In the genomic region with DNA sequence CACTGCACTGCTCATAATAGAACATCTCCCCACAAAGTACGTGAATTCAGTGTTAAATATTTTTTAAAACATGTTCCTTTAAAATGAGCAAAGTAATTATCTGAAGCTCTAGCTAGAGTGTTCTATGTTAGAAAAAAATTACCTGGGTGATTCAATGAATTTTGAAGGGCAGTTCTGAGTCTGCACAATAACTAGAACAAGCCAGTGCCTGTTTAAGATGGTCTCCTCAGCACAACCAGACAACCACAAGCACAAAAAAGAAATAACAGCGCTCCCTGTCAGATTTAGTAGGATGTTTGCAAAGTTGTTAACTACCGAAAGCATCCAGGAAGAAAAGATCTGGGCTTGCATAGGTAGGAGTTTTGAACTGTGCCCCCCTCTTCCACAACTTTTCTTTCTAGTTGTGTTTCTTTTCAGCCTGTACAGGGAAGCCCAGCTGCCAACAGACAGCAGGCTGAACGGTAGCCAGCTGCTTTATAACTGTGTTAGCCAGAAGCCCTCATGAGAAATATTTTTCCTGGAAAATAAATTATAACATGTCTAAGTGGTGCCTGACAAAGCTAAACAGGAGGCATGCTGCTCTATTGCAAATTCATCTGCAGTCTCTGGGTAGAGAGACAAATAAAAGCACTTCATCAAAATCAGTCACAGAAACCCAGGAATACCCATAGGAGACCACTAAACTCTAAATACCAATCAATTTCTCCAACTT, we compare ENCODE assay signal across 26 cellular contexts.
DNase-seq lines count a peak whose midpoint lies in the region; ATAC-seq and TF ChIP-seq lines count a peak whose summit lies in the region.
"Had no signal": no experiment of that assay in that cellular context is flagged by ENCODE, and none has a peak within 500 bp of the region (broad histone marks: within the 10 kb centered on the region; RNA-seq: fewer than 3 reads in every experiment).

No MANE protein-coding gene starts in this region.

- no peak for TF ChIP-seq POLR2A in right lobe of liver (IDR thresholded peaks at IDR 0.05)

- H3K27me3 ChIP-seq in neuronal stem cell (ENCODE audit: control insufficient read depth in 3 of 3, insufficient read depth in 3 of 3, low read depth in 1 of 3, low read length in 3 of 3) (no peaks in the 10 kb centered on the region), right lobe of liver (no peaks in the 10 kb centered on the region)
- H3K27me3 ChIP-seq: brain microvascular endothelial cell, heart left ventricle, testis had no signal

- H2BK15ac ChIP-seq in neuronal stem cell (ENCODE audit: low read length), result no peak overlapping the region

- H3K79me1 ChIP-seq in neuronal stem cell (ENCODE audit: low read depth, low read length), result no peaks in the 10 kb centered on the region

- DNase-seq in NCI-H1417 (lab: John Stamatoyannopoulos, UW), result peak in 2 of 3 experiments; percentile 15 to 34
- no peak for DNase-seq in NCI-H1417 treated with DMSO at 0.1 percent for 48 hours (lab: John Stamatoyannopoulos, UW)
- DNase-seq in fibroblast of the aortic adventitia (ENCODE audit: low read depth), result peak; percentile 9
- DNase-seq in neuronal stem cell (ENCODE audit: low spot score), result no peak
- no peak for DNase-seq in GM19238 (ENCODE audit: insufficient read length, low spot score)
- no peak for DNase-seq in right lobe of liver
- DNase-seq: activated CD8-positive, alpha-beta T cell treated with anti-CD3 and anti-CD28 coated beads, Interleukin-2, amount 10 ng/mL, durations not matched to agents 7 days and 5 days; activated naive CD4-positive, alpha-beta T cell treated with anti-CD3 and anti-CD28 coated beads, Interleukin-2, amount 50 U/mL, for 16 hours; amniotic stem cell; brain microvascular endothelial cell; COR-L47; heart left ventricle; HFFc6; kidney; lower lobe of right lung; nephron progenitor cell; NK-92 treated with Interleukin-12 subunit alpha and Interleukin-12 subunit beta, amount 100 ng/mL, for 24 hours; PC-3; SHP77; stimulated activated CD4-positive, alpha-beta T cell treated with anti-CD3 and anti-CD28 coated beads, Interleukin-1b, Interleukin-23, amount 100 ng/mL, for 48 hours; testis had no signal

- H3K4me3 ChIP-seq in fibroblast of the aortic adventitia (ENCODE audit: low read depth, low read length), result no peak overlapping the region
- no peak overlapping the region for H3K4me3 ChIP-seq in neuronal stem cell (ENCODE audit: low read length in 2 of 2)
- H3K4me3 ChIP-seq in right lobe of liver, result no peak overlapping the region
- H3K4me3 ChIP-seq: heart left ventricle, lower lobe of right lung, testis had no signal

- WGBS in neuronal stem cell (ENCODE audit: extremely low coverage in 2 of 2, insufficient read length in 2 of 2, insufficient replicate concordance in 1 of 2), 2 donors, result no CpG with 5 or more reads among the region's 4 CpGs
- 38% methylated on average over 4 of the region's 4 CpGs for WGBS in right lobe of liver (ENCODE audit: insufficient coverage, low coverage, low lambda C conversion rate, missing lambda C conversion rate)

- intact Hi-C loops in right lobe of liver (cut with DNase I), result no loop called here

- TF ChIP-seq CTCF in fibroblast of the aortic adventitia (IDR thresholded peaks at IDR 0.05; ENCODE audit: insufficient read depth, low read length) (no peak), right lobe of liver (IDR thresholded peaks at IDR 0.05) (no peak)

- peaks cover 0 to 3% of the 10 kb centered on the region in 2 donors for H3K4me1 ChIP-seq in neuronal stem cell (ENCODE audit: control insufficient read depth in 2 of 2, insufficient read depth in 1 of 2, low read depth in 1 of 2, low read length in 2 of 2)
- H3K4me1 ChIP-seq in right lobe of liver, result no peaks in the 10 kb centered on the region
- H3K4me1 ChIP-seq: heart left ventricle, lower lobe of right lung, parathyroid adenoma, testis had no signal

- H2BK12ac ChIP-seq in neuronal stem cell (ENCODE audit: low read length), result no peak overlapping the region

- no peak overlapping the region for H4K91ac ChIP-seq in neuronal stem cell (ENCODE audit: low read depth, low read length, poor library complexity)

- no peak overlapping the region for H2BK5ac ChIP-seq in neuronal stem cell (ENCODE audit: low read length)

- H4K8ac ChIP-seq in neuronal stem cell (ENCODE audit: low read depth, low read length), result no peak overlapping the region

- H3K9ac ChIP-seq in neuronal stem cell (ENCODE audit: low read depth, low read length, poor library complexity), result no peak overlapping the region
- H3K9ac ChIP-seq: parathyroid adenoma had no signal

- no peak overlapping the region for H3K14ac ChIP-seq in neuronal stem cell (ENCODE audit: low read length)

- H3K36me3 ChIP-seq in neuronal stem cell (replicated peaks in 1 of 2; ENCODE audit: control insufficient read depth in 2 of 2, insufficient read depth in 2 of 2, low read length in 2 of 2), result no peaks in the 10 kb centered on the region
- H3K36me3 ChIP-seq in right lobe of liver, result no peaks in the 10 kb centered on the region
- H3K36me3 ChIP-seq: brain microvascular endothelial cell, heart left ventricle, lower lobe of right lung had no signal

- H3K4ac ChIP-seq in neuronal stem cell (ENCODE audit: low read length), result no peak overlapping the region

- H2AK5ac ChIP-seq in neuronal stem cell (ENCODE audit: low read depth, low read length), result no peak overlapping the region

- peak overlapping the region; percentile 78 for H2AFZ ChIP-seq in neuronal stem cell (ENCODE audit: low read length)
- H2AFZ ChIP-seq: parathyroid adenoma had no signal

- H2BK120ac ChIP-seq in neuronal stem cell (ENCODE audit: low read depth, low read length), result no peak overlapping the region

- no peak overlapping the region for H3K18ac ChIP-seq in neuronal stem cell (ENCODE audit: low read length)

- H3K23ac ChIP-seq in neuronal stem cell (ENCODE audit: low read depth, low read length, poor library complexity), result no peak overlapping the region

- no peak overlapping the region for H3K4me2 ChIP-seq in neuronal stem cell (ENCODE audit: insufficient read depth, low read length, poor library complexity, severe bottlenecking)

- H3K9me3 ChIP-seq in neuronal stem cell (replicated peaks in 1 of 2; ENCODE audit: control insufficient read depth in 2 of 2, insufficient read depth in 1 of 2, low read depth in 1 of 2, low read length in 2 of 2) (no peaks in the 10 kb centered on the region), right lobe of liver (no peaks in the 10 kb centered on the region)
- H3K9me3 ChIP-seq: heart left ventricle, lower lobe of right lung, testis had no signal

- ATAC-seq in SK-N-SH treated with all-trans-retinoic acid at 6 μM for 48 hours (peak; percentile 67), right lobe of liver (no peak)
- no peak for ATAC-seq in activated CD4-positive, CD25-positive, alpha-beta regulatory T cell treated with anti-CD3 and anti-CD28 coated beads, Interleukin-2, amount 50 U/mL, for 24 hours
- ATAC-seq: activated CD8-positive, alpha-beta T cell treated with anti-CD3 and anti-CD28 coated beads, Interleukin-2, amount 10 ng/mL, durations not matched to agents 7 days and 5 days; lower lobe of right lung; PC-3 had no signal

- H3K27ac ChIP-seq in neuronal stem cell (replicated peaks; ENCODE audit: low read length) (no peak overlapping the region), right lobe of liver (no peak overlapping the region)
- H3K27ac ChIP-seq: 22Rv1, brain microvascular endothelial cell, C4-2B, heart left ventricle, lower lobe of right lung, parathyroid adenoma, testis had no signal

TF ChIP-seq in SK-N-SH treated with all-trans-retinoic acid at 6 μM for 48 hours, 23 proteins besides CTCF, POLR2A, EP300 and RAD21:
- TF ChIP-seq ZFP3 (CRISPR knock-in tag; IDR thresholded peaks at IDR 0.05), result 0 out of 2 replicates have a peak, but pooled peaks have one; percentile 14
- peak; percentile 49; the same call in 1 of the 2 replicates for TF ChIP-seq TCF4 (CRISPR knock-in tag; IDR thresholded peaks at IDR 0.05; ENCODE audit: borderline replicate concordance)
- TF ChIP-seq SNAI2 (CRISPR knock-in tag; IDR thresholded peaks at IDR 0.05), result peak; percentile 67
- peak; percentile 80 for TF ChIP-seq TSHZ2 (CRISPR knock-in tag; IDR thresholded peaks at IDR 0.05)
- no peak for TF ChIP-seq CSDC2 (CRISPR knock-in tag; IDR thresholded peaks at IDR 0.05)
- TF ChIP-seq PPARA (CRISPR knock-in tag; IDR thresholded peaks at IDR 0.05; ENCODE audit: borderline replicate concordance), result no peak
- TF ChIP-seq ESRRG (CRISPR knock-in tag; IDR thresholded peaks at IDR 0.05), result no peak
- TF ChIP-seq ZNF565 (CRISPR knock-in tag; conservative IDR thresholded peaks at IDR 0.05; ENCODE audit: low read depth), result no peak
- TF ChIP-seq ISL1 (CRISPR knock-in tag; IDR thresholded peaks at IDR 0.05), result peak; percentile 82

Comparison
In these comparisons a context has a peak if more than half of its experiments do, and no peak if none do; other contexts are left out.
1. DNase-seq: peak in NCI-H1417 (2 of 3) and fibroblast of the aortic adventitia (single experiment); none in NCI-H1417 treated with DMSO at 0.1 percent for 48 hours (single experiment), neuronal stem cell (single experiment), GM19238 (single experiment) and right lobe of liver (0 of 3).